ENCODE assay signal across 8 cellular contexts in genomic region chr16:19907161-19907992, GRCh38. TPM values are rescaled to one million over a fixed set of nuclear protein-coding genes. Genes with fewer than 3 reads are reported as not detected.
DNase-seq lines count a peak whose midpoint lies in the region; ATAC-seq and TF ChIP-seq lines count a peak whose summit lies in the region.

No MANE protein-coding gene starts in this region.

- H3K36me3 ChIP-seq in heart left ventricle: no peaks in the 10 kb centered on the region

- H3K9me3 Mint-ChIP-seq in activated naive CD4-positive, alpha-beta T cell treated with anti-CD3 and anti-CD28 coated beads, Interleukin-2, amount 50 U/mL, for 24 hours: no peaks in the 10 kb centered on the region

- H3K4me3 Mint-ChIP-seq in activated naive CD4-positive, alpha-beta T cell treated with anti-CD3 and anti-CD28 coated beads, Interleukin-2, amount 50 U/mL, for 24 hours: peak overlapping the region; percentile 69

- H3K4me1 ChIP-seq in heart left ventricle: peaks cover 0 to 6% (median 0%) of the 10 kb centered on the region in 12 donors

- intact Hi-C loops in heart left ventricle (cut with DNase I): loop anchor here (1.0 to 5.0 kb wide), 8 partner anchors 390 to 480 kb away; no protein-coding TSS in a partner anchor

- H3K27me3 Mint-ChIP-seq in activated naive CD4-positive, alpha-beta T cell treated with anti-CD3 and anti-CD28 coated beads, Interleukin-2, amount 50 U/mL, for 24 hours: peaks cover 1% of the 10 kb centered on the region

- H3K4me1 Mint-ChIP-seq in activated naive CD4-positive, alpha-beta T cell treated with anti-CD3 and anti-CD28 coated beads, Interleukin-2, amount 50 U/mL, for 24 hours: peaks cover 9% of the 10 kb centered on the region

- 20 to 29% (median 22%) methylated on average over 24 of the region's 24 CpGs for WGBS in heart left ventricle, 4 donors

- peak; percentile 89 to 97 (median 94) for TF ChIP-seq CTCF in heart left ventricle (IDR thresholded peaks at IDR 0.05)

- H3K27me3 ChIP-seq in heart left ventricle: peaks cover 0 to 13% (median 5%) of the 10 kb centered on the region in 9 donors

- no peak for TF ChIP-seq POLR2A in heart left ventricle (IDR thresholded peaks at IDR 0.05)

- DNase-seq in AG20443 (ENCODE audit: low spot score): peak; percentile 89
- peak; percentile 59 for DNase-seq in GM19238 (ENCODE audit: insufficient read length, low spot score)
- DNase-seq in M059J (ENCODE audit: low read depth): peak; percentile 57
- peak; percentile 77 for DNase-seq in SKM-1 treated with dmso at 0.1 percent for 144 hours (lab: John Stamatoyannopoulos, UW; ENCODE audit: unreplicated experiment)
- DNase-seq in heart left ventricle: peak; percentile 36 to 76 (median 52)
- peak; percentile 37 for DNase-seq in putamen (ENCODE audit: low spot score)

- no peak overlapping the region for H3K27ac ChIP-seq in heart left ventricle

- H3K36me3 Mint-ChIP-seq in activated naive CD4-positive, alpha-beta T cell treated with anti-CD3 and anti-CD28 coated beads, Interleukin-2, amount 50 U/mL, for 24 hours: no peaks in the 10 kb centered on the region

- no peaks in the 10 kb centered on the region for H3K9me3 ChIP-seq in heart left ventricle

- ATAC-seq in heart left ventricle (peak in 3 of 4 donors; percentile 77 to 91 (median 91)), HG03196 (IDR thresholded peaks at IDR 0.05; ENCODE audit: unreplicated experiment) (no peak)

- no peak overlapping the region for H3K27ac Mint-ChIP-seq in activated naive CD4-positive, alpha-beta T cell treated with anti-CD3 and anti-CD28 coated beads, Interleukin-2, amount 50 U/mL, for 24 hours

- peak overlapping the region in 2 of 12 donors; percentile 6 to 21 for H3K4me3 ChIP-seq in heart left ventricle

RNA-seq across cellular contexts. Expression of gene GPRC5B, which starts 22.7 kb away (rescaled TPM):
- total RNA-seq in M059J (2014; rRNA removed; shearing (Covaris generic)): 0.86 and 3.2 TPM in 2 replicates
- total RNA-seq in heart left ventricle: 100 to 1,000 TPM in 1 of 9 donors, 10 to 100 TPM in 8; 54.7 to 104 (median 77.9) TPM
- 10 to 100 TPM; 43.0 to 97.5 TPM for polyA plus RNA-seq in heart left ventricle

Comparison
In these comparisons a context has a peak if more than half of its experiments do, and no peak if none do; other contexts are left out.
1. DNase-seq: peak in every context shown above with its lines; median percentile 89 in AG20443; 77 in SKM-1 treated with dmso at 0.1 percent for 144 hours; 59 in GM19238; 57 in M059J; 52 in heart left ventricle; 37 in putamen.
2. RNA of gene GPRC5B, which starts 22.7 kb away (total RNA-seq): 54.7 to 104 TPM in heart left ventricle; 0.86 to 3.2 TPM in M059J; every median in the first group is over 10 times any median in the second.